ENCODE assay signal across 1 cellular context in the genomic region with DNA sequence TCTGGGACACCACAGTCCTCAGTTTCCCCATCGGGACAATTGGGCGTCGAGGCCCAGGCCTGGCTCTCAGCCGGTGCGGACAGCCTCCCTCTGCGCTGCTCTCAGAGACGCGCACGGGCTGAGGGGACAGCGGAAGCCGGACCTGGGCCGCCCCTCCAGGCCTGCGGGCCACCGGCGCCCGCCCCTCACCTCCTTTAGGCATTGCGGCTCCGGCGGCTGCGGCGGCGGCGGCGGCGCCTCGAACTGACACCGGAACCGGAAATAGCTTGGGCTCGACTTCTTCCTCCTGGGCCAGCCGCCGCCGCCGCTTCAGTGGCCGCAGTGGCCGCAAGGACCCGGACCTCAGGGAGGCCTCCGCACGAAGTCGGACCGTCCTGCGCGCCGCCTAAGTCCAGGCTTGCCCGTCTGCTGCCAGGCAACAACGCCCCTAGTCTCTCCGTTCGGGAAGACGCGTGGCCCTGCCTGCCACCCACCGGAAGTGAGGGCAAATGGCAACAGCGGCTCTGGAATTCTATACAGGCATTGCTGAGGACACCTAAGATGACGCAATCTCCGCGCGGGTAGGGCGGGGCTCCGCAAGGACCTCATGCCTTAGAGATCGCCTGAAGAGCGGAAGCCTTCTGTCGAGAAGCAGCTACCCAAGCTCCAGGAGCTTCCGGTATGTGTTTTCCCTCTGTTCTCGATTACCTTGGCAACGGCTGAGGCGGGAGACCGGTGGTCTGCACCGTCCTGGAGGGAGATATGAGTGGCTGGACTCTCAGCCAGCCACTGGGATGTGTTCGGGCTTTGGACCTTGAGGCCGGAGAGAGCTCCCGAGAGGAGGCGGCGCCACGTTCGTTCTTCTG.
TF ChIP-seq lines count a peak whose summit lies in the region.

Gene BUD31 (plus strand): TSS at position 623 of the 845 bp plus-strand sequence. CDS start 2,124 bp downstream, outside the sequence.
A gene with protein sequence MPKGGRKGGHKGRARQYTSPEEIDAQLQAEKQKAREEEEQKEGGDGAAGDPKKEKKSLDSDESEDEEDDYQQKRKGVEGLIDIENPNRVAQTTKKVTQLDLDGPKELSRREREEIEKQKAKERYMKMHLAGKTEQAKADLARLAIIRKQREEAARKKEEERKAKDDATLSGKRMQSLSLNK (minus strand): TSS at position 251 of the 845 bp plus-strand sequence. CDS start 49 bp downstream, at position 202.

TF ChIP-seq in K562, 482 proteins besides CTCF, POLR2A, EP300 and RAD21 (continued from another document and continues in another):
- TF ChIP-seq, protein P1, sequence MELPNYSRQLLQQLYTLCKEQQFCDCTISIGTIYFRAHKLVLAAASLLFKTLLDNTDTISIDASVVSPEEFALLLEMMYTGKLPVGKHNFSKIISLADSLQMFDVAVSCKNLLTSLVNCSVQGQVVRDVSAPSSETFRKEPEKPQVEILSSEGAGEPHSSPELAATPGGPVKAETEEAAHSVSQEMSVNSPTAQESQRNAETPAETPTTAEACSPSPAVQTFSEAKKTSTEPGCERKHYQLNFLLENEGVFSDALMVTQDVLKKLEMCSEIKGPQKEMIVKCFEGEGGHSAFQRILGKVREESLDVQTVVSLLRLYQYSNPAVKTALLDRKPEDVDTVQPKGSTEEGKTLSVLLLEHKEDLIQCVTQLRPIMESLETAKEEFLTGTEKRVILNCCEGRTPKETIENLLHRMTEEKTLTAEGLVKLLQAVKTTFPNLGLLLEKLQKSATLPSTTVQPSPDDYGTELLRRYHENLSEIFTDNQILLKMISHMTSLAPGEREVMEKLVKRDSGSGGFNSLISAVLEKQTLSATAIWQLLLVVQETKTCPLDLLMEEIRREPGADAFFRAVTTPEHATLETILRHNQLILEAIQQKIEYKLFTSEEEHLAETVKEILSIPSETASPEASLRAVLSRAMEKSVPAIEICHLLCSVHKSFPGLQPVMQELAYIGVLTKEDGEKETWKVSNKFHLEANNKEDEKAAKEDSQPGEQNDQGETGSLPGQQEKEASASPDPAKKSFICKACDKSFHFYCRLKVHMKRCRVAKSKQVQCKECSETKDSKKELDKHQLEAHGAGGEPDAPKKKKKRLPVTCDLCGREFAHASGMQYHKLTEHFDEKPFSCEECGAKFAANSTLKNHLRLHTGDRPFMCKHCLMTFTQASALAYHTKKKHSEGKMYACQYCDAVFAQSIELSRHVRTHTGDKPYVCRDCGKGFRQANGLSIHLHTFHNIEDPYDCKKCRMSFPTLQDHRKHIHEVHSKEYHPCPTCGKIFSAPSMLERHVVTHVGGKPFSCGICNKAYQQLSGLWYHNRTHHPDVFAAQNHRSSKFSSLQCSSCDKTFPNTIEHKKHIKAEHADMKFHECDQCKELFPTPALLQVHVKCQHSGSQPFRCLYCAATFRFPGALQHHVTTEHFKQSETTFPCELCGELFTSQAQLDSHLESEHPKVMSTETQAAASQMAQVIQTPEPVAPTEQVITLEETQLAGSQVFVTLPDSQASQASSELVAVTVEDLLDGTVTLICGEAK (IDR thresholded peaks at IDR 0.05) = peak; percentile 98
- TF ChIP-seq, protein P1 (CRISPR knock-in tag; IDR thresholded peaks at IDR 0.05) = no peak
- TF ChIP-seq NCOA2 (IDR thresholded peaks at IDR 0.05; ENCODE audit: partially characterized antibody in 2 of 2) (peak in 1 of 2 experiments; percentile 99), HOXB6 (CRISPR knock-in tag; IDR thresholded peaks at IDR 0.05; ENCODE audit: borderline replicate concordance) (no peak), TOE1 (IDR thresholded peaks at IDR 0.05; ENCODE audit: borderline replicate concordance) (peak; percentile 81), TOE1 (CRISPR knock-in tag; IDR thresholded peaks at IDR 0.05; ENCODE audit: borderline replicate concordance, low read depth) (0 out of 2 replicates have a peak, but pooled peaks have one; percentile 64), ZNF12 (CRISPR knock-in tag; IDR thresholded peaks at IDR 0.05) (no peak; the same call in 1 of the 2 replicates), MTA2 (IDR thresholded peaks at IDR 0.05; ENCODE audit: low read depth) (no peak), ELF1 (tag; IDR thresholded peaks at IDR 0.05) (peak; percentile 95), ZNF512 (tag; IDR thresholded peaks at IDR 0.05) (no peak), ADNP (tag; IDR thresholded peaks at IDR 0.05) (no peak), ZSCAN29 (IDR thresholded peaks at IDR 0.05) (no peak), MEIS2 (IDR thresholded peaks at IDR 0.05; ENCODE audit: partially characterized antibody) (no peak), ZNF197 (CRISPR knock-in tag; IDR thresholded peaks at IDR 0.05; ENCODE audit: low read depth) (no peak), TFAM (CRISPR knock-in tag; conservative IDR thresholded peaks at IDR 0.05) (no peak), GTF2F1 (IDR thresholded peaks at IDR 0.05; ENCODE audit: low read depth, low read length) (peak; percentile 87; the same call in 1 of the 2 replicates), DNMT1 (IDR thresholded peaks at IDR 0.05) (no peak), ZNF280A (IDR thresholded peaks at IDR 0.05; ENCODE audit: low read depth, partially characterized antibody) (no peak), SMARCB1 (IDR thresholded peaks at IDR 0.05; ENCODE audit: insufficient read length, low read depth) (no peak), ZNF133 (CRISPR knock-in tag; IDR thresholded peaks at IDR 0.05) (no peak), ATF4 (CRISPR knock-in tag; IDR thresholded peaks at IDR 0.05) (peak; percentile 100), CHAMP1 (IDR thresholded peaks at IDR 0.05) (no peak), ZBTB33 (CRISPR knock-in tag; IDR thresholded peaks at IDR 0.05) (peak; percentile 32; the same call in 1 of the 2 replicates), SETDB1 (IDR thresholded peaks at IDR 0.05; ENCODE audit: low read length) (no peak), ARID3A (IDR thresholded peaks at IDR 0.05; ENCODE audit: borderline replicate concordance, low read depth, low read length) (no peak)
- TF ChIP-seq, protein P2, sequence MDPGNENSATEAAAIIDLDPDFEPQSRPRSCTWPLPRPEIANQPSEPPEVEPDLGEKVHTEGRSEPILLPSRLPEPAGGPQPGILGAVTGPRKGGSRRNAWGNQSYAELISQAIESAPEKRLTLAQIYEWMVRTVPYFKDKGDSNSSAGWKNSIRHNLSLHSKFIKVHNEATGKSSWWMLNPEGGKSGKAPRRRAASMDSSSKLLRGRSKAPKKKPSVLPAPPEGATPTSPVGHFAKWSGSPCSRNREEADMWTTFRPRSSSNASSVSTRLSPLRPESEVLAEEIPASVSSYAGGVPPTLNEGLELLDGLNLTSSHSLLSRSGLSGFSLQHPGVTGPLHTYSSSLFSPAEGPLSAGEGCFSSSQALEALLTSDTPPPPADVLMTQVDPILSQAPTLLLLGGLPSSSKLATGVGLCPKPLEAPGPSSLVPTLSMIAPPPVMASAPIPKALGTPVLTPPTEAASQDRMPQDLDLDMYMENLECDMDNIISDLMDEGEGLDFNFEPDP (CRISPR knock-in tag; IDR thresholded peaks at IDR 0.05) = no peak
